17 cellular contexts compared by ENCODE assay signal in genomic region chr19:13002970-13003540, GRCh38. TPM values are rescaled to one million over a fixed set of nuclear protein-coding genes. Genes with fewer than 3 reads are reported as not detected.
A peak's percentile ranks its signal among the peaks of the same experiment; 100 is the strongest.
DNase-seq lines count a peak whose midpoint lies in the region; ATAC-seq, FAIRE-seq and TF ChIP-seq lines count a peak whose summit lies in the region.
"Had no signal": no experiment of that assay in that cellular context is flagged by ENCODE, and none has a peak within 500 bp of the region (broad histone marks: within the 10 kb centered on the region; RNA-seq: fewer than 3 reads in every experiment).

No MANE protein-coding gene starts in this region.

- dilution Hi-C loops in keratinocyte (cut with MboI; ENCODE audit: extremely low pct_ligation_motif_present, low sequenced_read_pairs): no loop called here

- H4K20me1 ChIP-seq in GM23248 (ENCODE audit: insufficient read depth): no peaks in the 10 kb centered on the region
- no peaks in the 10 kb centered on the region for H4K20me1 ChIP-seq in keratinocyte (ENCODE audit: control insufficient read depth, extremely low read depth, insufficient read depth, low read length)
- no peaks in the 10 kb centered on the region for H4K20me1 ChIP-seq in Karpas-422 (ENCODE audit: insufficient read depth, low read depth, low read length)
- peaks cover 9% of the 10 kb centered on the region; the same call in 1 of the 2 replicates for H4K20me1 ChIP-seq in SK-N-SH (ENCODE audit: insufficient read depth)

- H2AFZ ChIP-seq in GM23248: no peak overlapping the region
- H2AFZ ChIP-seq in keratinocyte (ENCODE audit: control insufficient read depth, low read length): no peak overlapping the region
- no peak overlapping the region for H2AFZ ChIP-seq in Karpas-422 (ENCODE audit: low read length)
- H2AFZ ChIP-seq in SK-N-SH (ENCODE audit: low read depth): no peak overlapping the region

- H3K4me3 Mint-ChIP-seq in effector memory CD8-positive, alpha-beta T cell: no peak overlapping the region
- H3K4me3 Mint-ChIP-seq: activated CD8-positive, alpha-beta T cell treated with anti-CD3 and anti-CD28 coated beads for 36 hours; type B pancreatic cell had no signal

- CTCF ChIA-PET in SK-N-SH (lab: Yijun Ruan, JAX): interaction anchor here (0.8 to 4.2 kb wide), 10 partner anchors 11 to 91 kb away, joined by 3 to 23 read pairs (median 5); no protein-coding TSS in a partner anchor

- FAIRE-seq in keratinocyte (lab: Jason Lieb, UNC): peak; percentile 17
- FAIRE-seq: GM12878 had no signal

- no peak for DNase-seq in GM23248
- DNase-seq in astrocyte of the cerebellum (ENCODE audit: low read depth): no peak
- no peak for DNase-seq in keratinocyte (ENCODE audit: low read depth, low spot score)
- peak in 7 of 49 donors; percentile 32 to 70 (median 48) for DNase-seq in substantia nigra (lab: John Stamatoyannopoulos, UW)
- DNase-seq in activated CD4-positive, CD25-positive, alpha-beta regulatory T cell (lab: John Stamatoyannopoulos, UW): no peak
- DNase-seq in Karpas-422: no peak
- no peak for DNase-seq in effector memory CD8-positive, alpha-beta T cell
- no peak for DNase-seq in SK-N-SH
- DNase-seq: activated CD8-positive, alpha-beta T cell treated with anti-CD3 and anti-CD28 coated beads for 36 hours; activated effector memory CD4-positive, alpha-beta T cell treated with Interleukin-2 at 50 U/mL for 16 hours; mammary epithelial cell; SHP77; spleen had no signal

- H3K4me2 ChIP-seq in GM23248 (ENCODE audit: unreplicated experiment) (peak overlapping the region; percentile 86), keratinocyte (ENCODE audit: control insufficient read depth, extremely low read depth, insufficient read depth, low read depth, low read length) (peak overlapping the region; percentile 76), Karpas-422 (ENCODE audit: low read depth, low read length, poor library complexity, severe bottlenecking) (no peak overlapping the region), SK-N-SH (no peak overlapping the region)
- H3K4me2 ChIP-seq: BLaER1 treated with 17β-estradiol and CSF1 and Interleukin-3, amounts not matched to agents 10 nM and 100 nM had no signal

- H3K27ac Mint-ChIP-seq in effector memory CD8-positive, alpha-beta T cell: no peak overlapping the region
- H3K27ac Mint-ChIP-seq: activated CD8-positive, alpha-beta T cell treated with anti-CD3 and anti-CD28 coated beads for 36 hours; type B pancreatic cell had no signal

- H3K27ac ChIP-seq in GM23248 (peak overlapping the region; percentile 84), keratinocyte (ENCODE audit: control insufficient read depth, insufficient read depth, low read length) (no peak overlapping the region), substantia nigra (ENCODE audit: low read depth, low read length, poor library complexity, severe bottlenecking) (peak overlapping the region; percentile 99), Karpas-422 (ENCODE audit: low read length) (no peak overlapping the region), SK-N-SH (ENCODE audit: low read depth in 2 of 2, low read length in 1 of 2) (no peak overlapping the region)
- H3K27ac ChIP-seq: BLaER1 treated with 17β-estradiol and CSF1 and Interleukin-3, amounts not matched to agents 10 nM and 100 nM; cardiac muscle cell had no signal

- peaks cover 42% of the 10 kb centered on the region for H3K4me1 ChIP-seq in GM23248 (ENCODE audit: insufficient read depth)
- H3K4me1 ChIP-seq in keratinocyte (ENCODE audit: control insufficient read depth, extremely low read depth, insufficient read depth, low read length): peaks cover 74% of the 10 kb centered on the region
- no peaks in the 10 kb centered on the region for H3K4me1 ChIP-seq in Karpas-422 (ENCODE audit: low read length)
- H3K4me1 ChIP-seq in SK-N-SH (ENCODE audit: control insufficient read depth in 1 of 2, insufficient read depth in 2 of 2, low read depth in 1 of 2, low read length in 1 of 2): no peaks in the 10 kb centered on the region

- H3K9me3 ChIP-seq in GM23248 (ENCODE audit: low read depth) (no peaks in the 10 kb centered on the region), keratinocyte (ENCODE audit: control insufficient read depth, low read depth, low read length) (no peaks in the 10 kb centered on the region), Karpas-422 (ENCODE audit: low read length) (no peaks in the 10 kb centered on the region), SK-N-SH (no peaks in the 10 kb centered on the region)
- H3K9me3 ChIP-seq: BLaER1 treated with 17β-estradiol and CSF1 and Interleukin-3, amounts not matched to agents 10 nM and 100 nM; spleen had no signal

- peaks cover 0 to 2% of the 10 kb centered on the region in 2 donors for H3K4me1 Mint-ChIP-seq in effector memory CD8-positive, alpha-beta T cell (ENCODE audit: low read depth in 2 of 2)

- no peaks in the 10 kb centered on the region for H3K9me1 ChIP-seq in keratinocyte (ENCODE audit: control insufficient read depth, extremely low read depth, insufficient read depth, low read length)

- ATAC-seq in effector memory CD8-positive, alpha-beta T cell (replicated peaks): no peak
- ATAC-seq: activated CD8-positive, alpha-beta T cell treated with anti-CD3 and anti-CD28 coated beads for 36 hours; GM12878 had no signal

- peaks cover 2% of the 10 kb centered on the region for H3K36me3 Mint-ChIP-seq in effector memory CD8-positive, alpha-beta T cell (ENCODE audit: insufficient read depth)
- H3K36me3 Mint-ChIP-seq: type B pancreatic cell had no signal

- 38% methylated on average over 21 of the region's 21 CpGs for WGBS in GM23248 (ENCODE audit: low coverage in 1 of 2, low lambda C conversion rate in 2 of 2, missing lambda C conversion rate in 2 of 2), 2 experiments
- 96% methylated on average over 10 of the region's 21 CpGs for WGBS in SK-N-SH (ENCODE audit: low lambda C conversion rate)

- TF ChIP-seq EP300 in SK-N-SH (IDR thresholded peaks at IDR 0.05; ENCODE audit: borderline replicate concordance in 1 of 2, low read depth in 1 of 2, low read length in 1 of 2): no peak

- H3K27me3 ChIP-seq in GM23248 (replicated peaks; ENCODE audit: insufficient read depth) (no peaks in the 10 kb centered on the region), keratinocyte (ENCODE audit: control insufficient read depth, extremely low read depth, insufficient read depth, low read length) (no peaks in the 10 kb centered on the region), Karpas-422 (ENCODE audit: low read length) (no peaks in the 10 kb centered on the region), SK-N-SH (ENCODE audit: insufficient read depth) (no peaks in the 10 kb centered on the region)

- H3K79me2 ChIP-seq in GM23248 (ENCODE audit: insufficient read depth) (peaks cover 100% of the 10 kb centered on the region), keratinocyte (ENCODE audit: control insufficient read depth, insufficient read depth, low read length) (peaks cover 66% of the 10 kb centered on the region), Karpas-422 (ENCODE audit: low read length) (no peaks in the 10 kb centered on the region), SK-N-SH (ENCODE audit: insufficient read depth) (peaks cover 32% of the 10 kb centered on the region)

- H3K4me3 ChIP-seq in GM23248 (peak overlapping the region; percentile 59), astrocyte of the cerebellum (ENCODE audit: low read depth, low read length) (peak overlapping the region; percentile 28), keratinocyte (ENCODE audit: control insufficient read depth in 2 of 3, extremely low read depth in 1 of 3, insufficient read depth in 2 of 3, low read depth in 1 of 3, low read length in 3 of 3) (no peak overlapping the region), Karpas-422 (ENCODE audit: low read length) (no peak overlapping the region), SK-N-SH (ENCODE audit: low read depth in 2 of 2, low read length in 1 of 2) (no peak overlapping the region)
- H3K4me3 ChIP-seq: BLaER1 treated with 17β-estradiol and CSF1 and Interleukin-3, amounts not matched to agents 10 nM and 100 nM; cardiac muscle cell; GM12878; spleen had no signal

- no peak for TF ChIP-seq RAD21 in SK-N-SH (IDR thresholded peaks at IDR 0.05; ENCODE audit: low read length)

- H3K9me3 Mint-ChIP-seq in effector memory CD8-positive, alpha-beta T cell: no peaks in the 10 kb centered on the region
- H3K9me3 Mint-ChIP-seq: activated CD8-positive, alpha-beta T cell treated with anti-CD3 and anti-CD28 coated beads for 36 hours; type B pancreatic cell had no signal

- in situ Hi-C loops in GM23248 (cut with MboI): no loop called here
- in situ Hi-C loops in astrocyte of the cerebellum (cut with HindIII; ENCODE audit: low sequenced_read_pairs): no loop called here

- H3F3A ChIP-seq in GM23248 (ENCODE audit: insufficient read depth): no peaks in the 10 kb centered on the region; the same call in 1 of the 2 replicates
- no peaks in the 10 kb centered on the region for H3F3A ChIP-seq in SK-N-SH (replicated peaks; ENCODE audit: insufficient read depth)

- POLR2A ChIA-PET in SK-N-SH (lab: Yijun Ruan, JAX): no interaction called here

- peaks cover 10 to 74% of the 10 kb centered on the region in 2 donors for H3K27me3 Mint-ChIP-seq in effector memory CD8-positive, alpha-beta T cell
- H3K27me3 Mint-ChIP-seq: activated CD8-positive, alpha-beta T cell treated with anti-CD3 and anti-CD28 coated beads for 36 hours had no signal

- H3K9me2 ChIP-seq in GM23248 (ENCODE audit: insufficient read depth) (no peaks in the 10 kb centered on the region), Karpas-422 (replicated peaks; ENCODE audit: insufficient read depth, low read length) (no peaks in the 10 kb centered on the region), SK-N-SH (no peaks in the 10 kb centered on the region)

- 0 out of 2 replicates have a peak, but pooled peaks cover 4% of the 10 kb centered on the region for H3K36me3 ChIP-seq in GM23248 (ENCODE audit: low read depth)
- peaks cover 0 to 9% of the 10 kb centered on the region in 2 experiments for H3K36me3 ChIP-seq in keratinocyte (ENCODE audit: control insufficient read depth in 2 of 2, extremely low read depth in 1 of 2, insufficient read depth in 2 of 2, low read length in 2 of 2)
- no peaks in the 10 kb centered on the region for H3K36me3 ChIP-seq in Karpas-422 (ENCODE audit: insufficient read depth, low read length)
- no peaks in the 10 kb centered on the region for H3K36me3 ChIP-seq in SK-N-SH (replicated peaks in 1 of 2; ENCODE audit: control insufficient read depth in 1 of 2, insufficient read depth in 2 of 2, low read length in 1 of 2)
- H3K36me3 ChIP-seq: cardiac muscle cell had no signal

- no peak for TF ChIP-seq CTCF in astrocyte of the cerebellum (IDR thresholded peaks at IDR 0.05; ENCODE audit: low read depth, low read length, missing control alignments)
- no peak for TF ChIP-seq CTCF in keratinocyte (optimal IDR thresholded peaks at IDR 0.05 in 1 of 3, IDR thresholded peaks at IDR 0.05 in 1 of 3, conservative IDR thresholded peaks at IDR 0.05 in 1 of 3; ENCODE audit: extremely low read depth in 1 of 3, insufficient read depth in 2 of 3, low read length in 3 of 3)
- TF ChIP-seq CTCF in SK-N-SH (IDR thresholded peaks at IDR 0.05): no peak

- peak overlapping the region; percentile 80 for H3K9ac ChIP-seq in GM23248
- peak overlapping the region; percentile 51 for H3K9ac ChIP-seq in keratinocyte (ENCODE audit: control insufficient read depth, extremely low read depth, insufficient read depth, low read length)
- H3K9ac ChIP-seq in Karpas-422 (ENCODE audit: low read length): no peak overlapping the region
- H3K9ac ChIP-seq in SK-N-SH: no peak overlapping the region
- H3K9ac ChIP-seq: BLaER1 treated with 17β-estradiol and CSF1 and Interleukin-3, amounts not matched to agents 10 nM and 100 nM had no signal

RNA-seq across cellular contexts. Expression of gene NFIX, which starts 7.8 kb away (rescaled TPM):
- total RNA-seq in GM23248 (2014; rRNA removed; shearing (Covaris generic)): 71.0 and 81.4 TPM in 2 replicates
- polyA plus RNA-seq in GM23248 (2016; fragmentation: Nextera tagmentation; extraction: Ambion mirVana): 59.2 and 60.8 TPM in 2 replicates
- polyA plus RNA-seq in keratinocyte: 3.1 to 21.4 TPM (median 5.2 TPM) in 3 replicates
- polyA plus RNA-seq in keratinocyte (2011; ENCODE audit: low read depth): 13.1 TPM
- 8.8 and 19.1 TPM in 2 replicates for polyA plus RNA-seq in keratinocyte (2011; cell fraction: cytosol; rRNA removed)
- polyA plus RNA-seq in keratinocyte (2011; cell fraction: nucleus; rRNA removed): 16.8 and 22.7 TPM in 2 replicates
- polyA plus RNA-seq in keratinocyte (2012; ENCODE audit: low replicate concordance): 11.9 and 50.9 TPM in 2 replicates
- polyA minus RNA-seq in keratinocyte: 8.7 to 101 TPM (median 9.2 TPM) in 3 replicates
- 22.1 TPM for polyA minus RNA-seq in keratinocyte (2011; cell fraction: cytosol; rRNA and poly(A)+ RNA removed)
- polyA minus RNA-seq in keratinocyte (2011; cell fraction: nucleus; rRNA and poly(A)+ RNA removed): 9.8 and 16.2 TPM in 2 replicates
- total RNA-seq in Karpas-422 (2014; rRNA removed; shearing (Covaris generic); ENCODE audit: low replicate concordance): 0.04 and 0.18 TPM in 2 replicates
- 5.1 and 14.8 TPM in 2 replicates for polyA plus RNA-seq in SK-N-SH (2012; rRNA removed)
- 9.1 and 13.3 TPM in 2 replicates for polyA plus RNA-seq in SK-N-SH (2012; cell fraction: cytosol; rRNA removed)
- polyA plus RNA-seq in SK-N-SH (2012; cell fraction: nucleus; rRNA removed): 14.0 and 14.9 TPM in 2 replicates
- total RNA-seq: cardiac muscle cell had no signal
- polyA plus RNA-seq: cardiac muscle cell had no signal

RNA-seq across cellular contexts. Expression of gene DAND5, which starts 33.7 kb away (rescaled TPM):
- total RNA-seq in GM23248 (2014; rRNA removed; shearing (Covaris generic)): not detected in 2 replicates
- not detected in 2 replicates for polyA plus RNA-seq in GM23248 (2016; fragmentation: Nextera tagmentation; extraction: Ambion mirVana)
- polyA plus RNA-seq in keratinocyte: 0.09 TPM in 1 of 3 replicates, not detected in the others
- polyA plus RNA-seq in keratinocyte (2011; ENCODE audit: low read depth): not detected
- not detected in 2 replicates for polyA plus RNA-seq in keratinocyte (2011; cell fraction: cytosol; rRNA removed)
- 0.06 and 0.08 TPM in 2 replicates for polyA plus RNA-seq in keratinocyte (2011; cell fraction: nucleus; rRNA removed)
- polyA plus RNA-seq in keratinocyte (2012; ENCODE audit: low replicate concordance): 0.06 TPM in 1 of 2 replicates, not detected in the other
- polyA minus RNA-seq in keratinocyte: not detected in 3 replicates
- not detected for polyA minus RNA-seq in keratinocyte (2011; cell fraction: cytosol; rRNA and poly(A)+ RNA removed)
- not detected in 2 replicates for polyA minus RNA-seq in keratinocyte (2011; cell fraction: nucleus; rRNA and poly(A)+ RNA removed)
- 0.52 TPM in 1 of 2 replicates, not detected in the other for total RNA-seq in Karpas-422 (2014; rRNA removed; shearing (Covaris generic); ENCODE audit: low replicate concordance)
- polyA plus RNA-seq in SK-N-SH (2012; rRNA removed): 1.0 and 1.6 TPM in 2 replicates
- 0.95 and 1.0 TPM in 2 replicates for polyA plus RNA-seq in SK-N-SH (2012; cell fraction: cytosol; rRNA removed)
- 1.4 and 3.0 TPM in 2 replicates for polyA plus RNA-seq in SK-N-SH (2012; cell fraction: nucleus; rRNA removed)
- total RNA-seq: activated CD8-positive, alpha-beta T cell treated with anti-CD3 and anti-CD28 coated beads for 36 hours; cardiac muscle cell; spleen had no signal
- polyA plus RNA-seq: spleen had no signal

RNA-seq across cellular contexts. Expression of gene GADD45GIP1, which starts 46.0 kb away (rescaled TPM):
- total RNA-seq in GM23248 (2014; rRNA removed; shearing (Covaris generic)): 41.6 and 48.4 TPM in 2 replicates
- polyA plus RNA-seq in GM23248 (2016; fragmentation: Nextera tagmentation; extraction: Ambion mirVana) (132 and 136 TPM in 2 replicates), keratinocyte (27.8 to 38.4 TPM (median 35.5 TPM) in 3 replicates), SK-N-SH (2012; rRNA removed) (65.7 and 91.8 TPM in 2 replicates)
- polyA plus RNA-seq in keratinocyte (2011; ENCODE audit: low read depth): 22.7 TPM
- polyA plus RNA-seq in keratinocyte (2011; cell fraction: cytosol; rRNA removed): 10.8 and 29.0 TPM in 2 replicates
- 9.8 and 10.6 TPM in 2 replicates for polyA plus RNA-seq in keratinocyte (2011; cell fraction: nucleus; rRNA removed)
- polyA plus RNA-seq in keratinocyte (2012; ENCODE audit: low replicate concordance): 18.1 and 56.9 TPM in 2 replicates
- polyA minus RNA-seq in keratinocyte: 4.4 to 9.0 TPM (median 4.6 TPM) in 3 replicates
- 43.2 TPM for polyA minus RNA-seq in keratinocyte (2011; cell fraction: cytosol; rRNA and poly(A)+ RNA removed)
- 2.9 and 3.7 TPM in 2 replicates for polyA minus RNA-seq in keratinocyte (2011; cell fraction: nucleus; rRNA and poly(A)+ RNA removed)
- total RNA-seq in Karpas-422 (2014; rRNA removed; shearing (Covaris generic); ENCODE audit: low replicate concordance): 23.2 and 66.6 TPM in 2 replicates
- 55.7 and 67.8 TPM in 2 replicates for polyA plus RNA-seq in SK-N-SH (2012; cell fraction: cytosol; rRNA removed)
- polyA plus RNA-seq in SK-N-SH (2012; cell fraction: nucleus; rRNA removed): 31.0 and 46.6 TPM in 2 replicates

RNA-seq across cellular contexts. Expression of gene RAD23A, which starts 57.4 kb away (rescaled TPM):
- 88.5 and 107 TPM in 2 replicates for total RNA-seq in GM23248 (2014; rRNA removed; shearing (Covaris generic))
- 177 and 182 TPM in 2 replicates for polyA plus RNA-seq in GM23248 (2016; fragmentation: Nextera tagmentation; extraction: Ambion mirVana)
- 20.3 to 63.3 TPM (median 23.7 TPM) in 3 replicates for polyA plus RNA-seq in keratinocyte
- polyA plus RNA-seq in keratinocyte (2011; ENCODE audit: low read depth): 51.3 TPM
- 31.9 and 74.2 TPM in 2 replicates for polyA plus RNA-seq in keratinocyte (2011; cell fraction: cytosol; rRNA removed)
- polyA plus RNA-seq in keratinocyte (2011; cell fraction: nucleus; rRNA removed): 31.8 and 38.2 TPM in 2 replicates
- polyA plus RNA-seq in keratinocyte (2012; ENCODE audit: low replicate concordance): 106 and 107 TPM in 2 replicates
- 24.7 to 169 TPM (median 25.4 TPM) in 3 replicates for polyA minus RNA-seq in keratinocyte
- polyA minus RNA-seq in keratinocyte (2011; cell fraction: cytosol; rRNA and poly(A)+ RNA removed): 84.4 TPM
- 13.9 and 16.0 TPM in 2 replicates for polyA minus RNA-seq in keratinocyte (2011; cell fraction: nucleus; rRNA and poly(A)+ RNA removed)
- 130 and 144 TPM in 2 replicates for total RNA-seq in Karpas-422 (2014; rRNA removed; shearing (Covaris generic); ENCODE audit: low replicate concordance)
- polyA plus RNA-seq in SK-N-SH (2012; rRNA removed): 60.4 and 116 TPM in 2 replicates
- polyA plus RNA-seq in SK-N-SH (2012; cell fraction: cytosol; rRNA removed): 49.7 and 70.4 TPM in 2 replicates
- 173 and 199 TPM in 2 replicates for polyA plus RNA-seq in SK-N-SH (2012; cell fraction: nucleus; rRNA removed)

Comparison
In these comparisons a context has a peak if more than half of its experiments do, and no peak if none do; other contexts are left out.
1. H3K27ac ChIP-seq: peak in GM23248 (single experiment) and substantia nigra (single experiment); none in keratinocyte (single experiment), Karpas-422 (single experiment) and SK-N-SH (0 of 2).
2. H3K4me2 ChIP-seq: peak in GM23248 (single experiment) and keratinocyte (single experiment); none in Karpas-422 (single experiment) and SK-N-SH (single experiment).
3. H3K4me3 ChIP-seq: peak in GM23248 (single experiment) and astrocyte of the cerebellum (single experiment); none in keratinocyte (0 of 3), Karpas-422 (single experiment) and SK-N-SH (0 of 2).
4. H3K9ac ChIP-seq: peak in GM23248 (single experiment) and keratinocyte (single experiment); none in Karpas-422 (single experiment) and SK-N-SH (single experiment).